In the genomic region with DNA sequence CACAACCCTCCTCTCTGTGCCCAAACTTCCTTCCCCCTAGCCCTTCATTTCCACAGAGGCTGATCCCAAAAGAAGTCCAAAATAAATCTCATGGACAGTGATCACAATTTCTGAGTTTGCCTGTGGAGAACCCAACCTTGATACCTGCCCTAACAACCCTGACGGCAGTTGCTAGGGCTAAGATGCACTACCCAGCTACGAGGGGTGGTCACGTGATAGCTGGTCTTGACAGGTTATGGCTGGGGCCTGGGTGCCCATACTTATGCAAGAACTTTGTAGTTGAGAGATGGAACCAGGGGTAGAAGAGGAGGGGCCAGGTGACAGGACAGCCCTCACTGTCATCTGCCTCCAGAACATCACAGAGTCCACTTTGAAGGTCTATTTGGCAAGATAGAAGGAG, we compare ENCODE assay signal across 4 cellular contexts.
"Had no signal": no experiment of that assay in that cellular context is flagged by ENCODE, and none has a peak within 500 bp of the region (broad histone marks: within the 10 kb centered on the region; RNA-seq: fewer than 3 reads in every experiment).

No MANE protein-coding gene starts in this region.

- DNase-seq: H9, HCEC 1CT, KG1 had no signal

- H2AFZ ChIP-seq: GM23338 had no signal

- H3K4me2 ChIP-seq: GM23338 had no signal

- H3K4me3 ChIP-seq: GM23338 had no signal
